ENCODE assay signal across 8 cellular contexts in genomic region chr22:38732251-38732815, GRCh38. TPM values are rescaled to one million over a fixed set of nuclear protein-coding genes. Genes with fewer than 3 reads are reported as not detected.
DNase-seq lines count a peak whose midpoint lies in the region; ATAC-seq, FAIRE-seq and TF ChIP-seq lines count a peak whose summit lies in the region.

No MANE protein-coding gene starts in this region.

- peaks cover 37 to 48% of the 10 kb centered on the region in 2 donors for H3K36me3 ChIP-seq in kidney (ENCODE audit: control insufficient read depth in 1 of 2, insufficient read depth in 2 of 2, low read length in 2 of 2)

- H3K27me3 Mint-ChIP-seq in T-helper 2 cell treated with Interferon-gamma antibody and Interleukin-4, amounts not matched to agents 5 μg/mL and 100 μg/mL, for 36 hours (ENCODE audit: low read depth) = no peaks in the 10 kb centered on the region
- H3K27me3 Mint-ChIP-seq in T-cell = peaks cover 0 to 1% of the 10 kb centered on the region in 2 donors
- H3K27me3 Mint-ChIP-seq in stimulated activated memory B cell treated with anti-CD40 and anti-IgM and Interleukin-4, amounts not matched to agents 10 μg/mL and 1 μg/mL and 100 μg/mL, for 72 hours = no peaks in the 10 kb centered on the region

- H3K27ac ChIP-seq in kidney (ENCODE audit: low read depth in 2 of 2, low read length in 2 of 2) = no peak overlapping the region

- CTCF ChIA-PET in T-cell (lab: Charles Lee) = interaction anchor here (0.7 to 1.3 kb wide), 3 partner anchors 8 to 34 kb away, joined by 3 to 7 read pairs (median 3); no protein-coding TSS in a partner anchor

- ATAC-seq in T-cell (replicated peaks in 1 of 4) (no peak), HG03520 (IDR thresholded peaks at IDR 0.05; ENCODE audit: unreplicated experiment) (no peak), GM19395 (IDR thresholded peaks at IDR 0.05; ENCODE audit: unreplicated experiment) (no peak)
- no peak for ATAC-seq in stimulated activated memory B cell treated with anti-CD40 and anti-IgM and Interleukin-4, amounts not matched to agents 10 μg/mL and 1 μg/mL and 100 μg/mL, for 72 hours

- H3K4me3 ChIP-seq in kidney (ENCODE audit: low read length in 2 of 2) = no peak overlapping the region

- DNase-seq in T-helper 2 cell treated with Interferon-gamma antibody and Interleukin-4, amounts not matched to agents 5 μg/mL and 100 μg/mL, for 36 hours (ENCODE audit: low spot score) = no peak
- DNase-seq in T-helper 2 cell = no peak
- no peak for DNase-seq in T-cell
- peak; percentile 69 for DNase-seq in kidney
- no peak for DNase-seq in stimulated activated CD4-positive, alpha-beta T cell treated with anti-CD3 and anti-CD28 coated beads, Interleukin-4, amount 100 ng/mL, for 4 hours

- H3K4me1 ChIP-seq in kidney (ENCODE audit: control insufficient read depth in 1 of 2, insufficient read depth in 1 of 2, low read depth in 1 of 2, low read length in 2 of 2) = peaks cover 12 to 18% of the 10 kb centered on the region in 2 donors

- no peak overlapping the region for H3K9ac ChIP-seq in kidney (ENCODE audit: low read length in 2 of 2)

- no peak for TF ChIP-seq CTCF in kidney (IDR thresholded peaks at IDR 0.05; ENCODE audit: borderline replicate concordance, extremely low read depth, insufficient read depth)

- no peak overlapping the region for H3K4me3 Mint-ChIP-seq in T-helper 2 cell treated with Interferon-gamma antibody and Interleukin-4, amounts not matched to agents 5 μg/mL and 100 μg/mL, for 36 hours
- H3K4me3 Mint-ChIP-seq in T-cell = peak overlapping the region in 1 of 3 donors; percentile 31
- H3K4me3 Mint-ChIP-seq in stimulated activated memory B cell treated with anti-CD40 and anti-IgM and Interleukin-4, amounts not matched to agents 10 μg/mL and 1 μg/mL and 100 μg/mL, for 72 hours = no peak overlapping the region

- FAIRE-seq in kidney (lab: Jason Lieb, UNC) = no peak

- POLR2A ChIA-PET in T-cell (lab: Charles Lee) = no interaction called here

- H3K4me1 Mint-ChIP-seq in T-helper 2 cell treated with Interferon-gamma antibody and Interleukin-4, amounts not matched to agents 5 μg/mL and 100 μg/mL, for 36 hours (ENCODE audit: low read depth) = peaks cover 17% of the 10 kb centered on the region
- peaks cover 41 to 59% (median 53%) of the 10 kb centered on the region in 3 donors for H3K4me1 Mint-ChIP-seq in T-cell
- H3K4me1 Mint-ChIP-seq in stimulated activated memory B cell treated with anti-CD40 and anti-IgM and Interleukin-4, amounts not matched to agents 10 μg/mL and 1 μg/mL and 100 μg/mL, for 72 hours = peaks cover 47% of the 10 kb centered on the region

- intact Hi-C loops in kidney (cut with DNase I) = no loop called here

- peak overlapping the region; percentile 55 for H3K27ac Mint-ChIP-seq in T-helper 2 cell treated with Interferon-gamma antibody and Interleukin-4, amounts not matched to agents 5 μg/mL and 100 μg/mL, for 36 hours
- peak overlapping the region; percentile 83 to 89 for H3K27ac Mint-ChIP-seq in T-cell
- H3K27ac Mint-ChIP-seq in stimulated activated memory B cell treated with anti-CD40 and anti-IgM and Interleukin-4, amounts not matched to agents 10 μg/mL and 1 μg/mL and 100 μg/mL, for 72 hours = peak overlapping the region; percentile 72

- no peaks in the 10 kb centered on the region for H3K9me3 ChIP-seq in kidney (ENCODE audit: control insufficient read depth in 1 of 2, low read length in 2 of 2)

- H3K9me3 Mint-ChIP-seq in T-helper 2 cell treated with Interferon-gamma antibody and Interleukin-4, amounts not matched to agents 5 μg/mL and 100 μg/mL, for 36 hours = no peaks in the 10 kb centered on the region
- H3K9me3 Mint-ChIP-seq in T-cell = no peaks in the 10 kb centered on the region
- H3K9me3 Mint-ChIP-seq in stimulated activated memory B cell treated with anti-CD40 and anti-IgM and Interleukin-4, amounts not matched to agents 10 μg/mL and 1 μg/mL and 100 μg/mL, for 72 hours = no peaks in the 10 kb centered on the region

- H3K36me3 Mint-ChIP-seq in T-helper 2 cell treated with Interferon-gamma antibody and Interleukin-4, amounts not matched to agents 5 μg/mL and 100 μg/mL, for 36 hours (ENCODE audit: low read depth) = peaks cover 63% of the 10 kb centered on the region
- H3K36me3 Mint-ChIP-seq in T-cell = peaks cover 47% of the 10 kb centered on the region
- peaks cover 65% of the 10 kb centered on the region for H3K36me3 Mint-ChIP-seq in stimulated activated memory B cell treated with anti-CD40 and anti-IgM and Interleukin-4, amounts not matched to agents 10 μg/mL and 1 μg/mL and 100 μg/mL, for 72 hours

RNA-seq across cellular contexts. Expression of gene SUN2, which starts 23.5 kb away (rescaled TPM):
- total RNA-seq in T-cell = 1,000 to 10,000 TPM in 2 of 5 donors, 100 to 1,000 TPM in 3; 526 to 1,075 (median 979) TPM
- total RNA-seq in kidney = 199 TPM
- 41.7 TPM for polyA plus RNA-seq in kidney (ENCODE audit: insufficient read depth, low read depth, low replicate concordance)

RNA-seq across cellular contexts. Expression of gene GTPBP1, which starts 26.6 kb away (rescaled TPM):
- total RNA-seq in T-cell (100 to 1,000 TPM in 2 of 5 donors, 10 to 100 TPM in 3; 79.1 to 229 (median 83.3) TPM), kidney (52.0 TPM)
- polyA plus RNA-seq in kidney (ENCODE audit: insufficient read depth, low read depth, low replicate concordance) = 11.7 TPM

RNA-seq across cellular contexts. Expression of gene JOSD1, which starts 31.6 kb away (rescaled TPM):
- total RNA-seq in T-cell (100 to 1,000 TPM in 2 of 5 donors, 10 to 100 TPM in 3; 78.4 to 164 (median 83.5) TPM), kidney (42.8 TPM)
- polyA plus RNA-seq in kidney (ENCODE audit: insufficient read depth, low read depth, low replicate concordance) = 12.8 TPM

RNA-seq across cellular contexts. Expression of gene TOMM22, which starts 50.6 kb away (rescaled TPM):
- total RNA-seq in T-cell (10 to 100 TPM; 52.4 to 58.1 (median 53.3) TPM), kidney (55.0 TPM)
- polyA plus RNA-seq in kidney (ENCODE audit: insufficient read depth, low read depth, low replicate concordance) = 103 TPM
